ENCODE assay signal across 22 cellular contexts in genomic region chr14:44901696-44902095, GRCh38.
"Had no signal": no experiment of that assay in that cellular context is flagged by ENCODE, and none has a peak within 500 bp of the region (broad histone marks: within the 10 kb centered on the region; RNA-seq: fewer than 3 reads in every experiment).

No MANE protein-coding gene starts in this region.

- H3K36me3 Mint-ChIP-seq: IgD-negative memory B cell had no signal

- H3K27ac ChIP-seq: KMS-11, RWPE1 had no signal

- H3K4me3 Mint-ChIP-seq: IgD-negative memory B cell had no signal

- H3K9me3 Mint-ChIP-seq: IgD-negative memory B cell had no signal

- H3K27me3 Mint-ChIP-seq: IgD-negative memory B cell had no signal

- FAIRE-seq: K562 had no signal

- ATAC-seq: K562, Panc1, PC-3 had no signal

- H3K9ac ChIP-seq: KMS-11, SK-N-SH had no signal

- H3K9me3 ChIP-seq: SK-N-SH had no signal

- H3K4me3 ChIP-seq: K562 had no signal

- DNase-seq: Kasumi-1; MM.1S; NCI-H1092 treated with DMSO at 0.1 percent for 48 hours; NCI-H1436; NCI-H187; NCI-H2029 treated with DMSO at 0.1 percent for 48 hours; NCI-H2171 treated with DMSO at 0.1 percent for 48 hours; NCI-H345; NCI-H446 treated with DMSO at 0.1 percent for 48 hours; NCI-H510A treated with DMSO at 0.1 percent for 48 hours; NCI-H526; NCI-H748 treated with DMSO at 0.1 percent for 48 hours; NK-92 treated with Interleukin-12 subunit alpha and Interleukin-12 subunit beta, amount 100 ng/mL, for 24 hours; PC-3; SHP77; SK-N-SH; SW 1271 had no signal

- H3K4me2 ChIP-seq: KMS-11, SK-N-SH had no signal

- H3K27ac Mint-ChIP-seq: IgD-negative memory B cell had no signal
